ENCODE assay signal across 22 cellular contexts in genomic region chr5:179572386-179572785, GRCh38.
"Had no signal": no experiment of that assay in that cellular context is flagged by ENCODE, and none has a peak within 500 bp of the region (broad histone marks: within the 10 kb centered on the region; RNA-seq: fewer than 3 reads in every experiment).

No MANE protein-coding gene starts in this region.

- H3K27ac ChIP-seq: HL-60, SJSA1, SK-N-MC had no signal

- H3K4me1 ChIP-seq: SJSA1 had no signal

- DNase-seq: KBM-7, MV-4-11, NCI-H1048, NCI-H1105, NCI-H1417, NCI-H146, NCI-H1694 treated with DMSO at 0.1 percent for 48 hours, NCI-H1930, NCI-H2081, NCI-H2107, NCI-H226, NCI-H446, NCI-H510A, NCI-H524 treated with DMSO at 0.1 percent for 48 hours, NCI-H69, NCI-H774, Right ventricle myocardium superior, RPMI8226, SIG-M5 had no signal

- H3K27me3 ChIP-seq: SJSA1 had no signal

- H3K9me3 ChIP-seq: SJSA1 had no signal

- H3K4me3 ChIP-seq: SJSA1, SK-N-MC had no signal
